In genomic region chr11:8732276-8732675, GRCh38 we compare ENCODE assay signal across 8 cellular contexts. TPM values are rescaled to one million over a fixed set of nuclear protein-coding genes. Genes with fewer than 3 reads are reported as not detected.
DNase-seq lines count a peak whose midpoint lies in the region; ATAC-seq, FAIRE-seq and TF ChIP-seq lines count a peak whose summit lies in the region.

No MANE protein-coding gene starts in this region.

- H3K4me3 Mint-ChIP-seq in activated naive CD4-positive, alpha-beta T cell treated with anti-CD3 and anti-CD28 coated beads, Interleukin-2, amount 10 ng/mL, durations not matched to agents 7 days and 5 days: no peak overlapping the region

- SMC1A ChIA-PET in GM12878 (lab: Charles Lee; ENCODE audit: uncharacterized antibody, unreplicated experiment): interaction anchor here (0.6 to 1.1 kb wide), 8 partner anchors 25 to 229 kb away, joined by 3 to 6 read pairs (median 3); partner anchors contain the start of genes RPL27A and TRIM66

- H3K9me3 ChIP-seq in GM12878 (replicated peaks; ENCODE audit: control insufficient read depth, insufficient read depth, low read length) (no peaks in the 10 kb centered on the region), sigmoid colon (no peaks in the 10 kb centered on the region)

- H3K4me1 Mint-ChIP-seq in activated naive CD4-positive, alpha-beta T cell treated with anti-CD3 and anti-CD28 coated beads, Interleukin-2, amount 10 ng/mL, durations not matched to agents 7 days and 5 days: no peaks in the 10 kb centered on the region

- CTCF ChIA-PET in GM12878 (lab: Yijun Ruan, JAX): interaction anchor here (1.0 to 2.4 kb wide), 3 partner anchors 12 to 101 kb away, joined by 3 to 6 read pairs (median 4); no protein-coding TSS in a partner anchor
- CTCF ChIA-PET in activated naive CD4-positive, alpha-beta T cell treated with anti-CD3 and anti-CD28 coated beads, Interleukin-2, amount 10 ng/mL, durations not matched to agents 7 days and 5 days (lab: Charles Lee): no interaction called here

- no peaks in the 10 kb centered on the region for H3K9me3 Mint-ChIP-seq in activated naive CD4-positive, alpha-beta T cell treated with anti-CD3 and anti-CD28 coated beads, Interleukin-2, amount 50 U/mL, for 72 hours
- H3K9me3 Mint-ChIP-seq in activated naive CD4-positive, alpha-beta T cell treated with anti-CD3 and anti-CD28 coated beads, Interleukin-2, amount 10 ng/mL, durations not matched to agents 7 days and 5 days: no peaks in the 10 kb centered on the region

- H2AFZ ChIP-seq in GM12878 (ENCODE audit: control insufficient read depth, low read depth, low read length): peak overlapping the region; percentile 35

- H3K79me2 ChIP-seq in GM12878 (ENCODE audit: control insufficient read depth, insufficient read depth, low read length): no peaks in the 10 kb centered on the region

- DNase-seq in GM12878 (ENCODE audit: low read depth, low spot score) (peak; percentile 48), sigmoid colon (no peak), lower leg skin (ENCODE audit: low spot score in 2 of 2) (no peak), NCI-H2227 (lab: John Stamatoyannopoulos, UW; ENCODE audit: unreplicated experiment) (no peak)
- no peak for DNase-seq in activated naive CD4-positive, alpha-beta T cell treated with anti-CD3 and anti-CD28 coated beads, Interleukin-2, amount 50 U/mL, for 72 hours (ENCODE audit: low spot score in 2 of 2)
- DNase-seq in activated naive CD4-positive, alpha-beta T cell treated with anti-CD3 and anti-CD28 coated beads, Interleukin-2, amount 10 ng/mL, durations not matched to agents 7 days and 5 days: no peak

- intact Hi-C loops in GM12878 (cut with micrococcal nuclease; ENCODE audit: unreplicated experiment) (no loop called here), sigmoid colon (cut with DNase I) (no loop called here), lower leg skin (cut with DNase I; ENCODE audit: low total_unique reads) (no loop called here)

- RAD21 ChIA-PET in GM12878 (lab: Charles Lee; ENCODE audit: unreplicated experiment): interaction anchor here (1.5 to 2.5 kb wide), 3 partner anchors 15 to 77 kb away, joined by 4 to 11 read pairs (median 7); no protein-coding TSS in a partner anchor

- H3K9ac ChIP-seq in GM12878 (ENCODE audit: control insufficient read depth, insufficient read depth, low read length): no peak overlapping the region

- no peak for TF ChIP-seq RAD21 in GM12878 (IDR thresholded peaks at IDR 0.05; ENCODE audit: insufficient read depth, low read depth, low read length)

- FAIRE-seq in GM12878 (lab: Jason Lieb, UNC): peak; percentile 61

- H4K20me1 ChIP-seq in GM12878 (ENCODE audit: control insufficient read depth, insufficient read depth): no peaks in the 10 kb centered on the region

- in situ Hi-C loops in GM12878 (cut with MboI): no loop called here

- H3K4me1 ChIP-seq in GM12878 (ENCODE audit: control insufficient read depth, insufficient read depth, low read length) (peaks cover 15% of the 10 kb centered on the region), sigmoid colon (peaks cover 0 to 76% (median 73%) of the 10 kb centered on the region in 4 donors)

- H3K27me3 ChIP-seq in GM12878 (replicated peaks in 1 of 2; ENCODE audit: control insufficient read depth in 2 of 2, insufficient read depth in 2 of 2, low read length in 1 of 2) (no peaks in the 10 kb centered on the region; a peak in 1 of 4 replicates), sigmoid colon (no peaks in the 10 kb centered on the region)

- H3K27me3 Mint-ChIP-seq in activated naive CD4-positive, alpha-beta T cell treated with anti-CD3 and anti-CD28 coated beads, Interleukin-2, amount 10 ng/mL, durations not matched to agents 7 days and 5 days: peaks cover 5% of the 10 kb centered on the region

- H3K36me3 ChIP-seq in GM12878 (ENCODE audit: control insufficient read depth in 2 of 2, insufficient read depth in 2 of 2, low read length in 1 of 2) (no peaks in the 10 kb centered on the region), sigmoid colon (peaks cover 0 to 23% (median 0%) of the 10 kb centered on the region in 4 donors)

- WGBS in GM12878 (ENCODE audit: insufficient coverage, insufficient replicate concordance, low lambda C conversion rate, missing lambda C conversion rate): 2% methylated on average over 3 of the region's 3 CpGs
- 56 to 74% methylated on average over 3 of the region's 3 CpGs for WGBS in sigmoid colon, 2 donors
- WGBS in lower leg skin, 2 donors: 37 to 60% methylated on average over 3 of the region's 3 CpGs

- TF ChIP-seq CTCF in GM12878 (IDR thresholded peaks at IDR 0.05 in 2 of 3, conservative IDR thresholded peaks at IDR 0.05 in 1 of 3; ENCODE audit: control insufficient read depth in 2 of 3, extremely low read depth in 1 of 3, insufficient read depth in 1 of 3, low read depth in 3 of 3, low read length in 3 of 3): no peak
- TF ChIP-seq CTCF in sigmoid colon (IDR thresholded peaks at IDR 0.05): no peak
- TF ChIP-seq CTCF in lower leg skin (IDR thresholded peaks at IDR 0.05): no peak

- no peak overlapping the region for H3K4me3 ChIP-seq in GM12878
- no peak overlapping the region for H3K4me3 ChIP-seq in sigmoid colon
- H3K4me3 ChIP-seq in lower leg skin (ENCODE audit: low read depth, poor library complexity, severe bottlenecking): no peak overlapping the region

- POLR2A ChIA-PET in GM12878 (lab: Charles Lee): interaction anchor here (1.5 kb wide), 1 partner anchor 44 kb away, joined by 6 read pairs; no protein-coding TSS in a partner anchor

- H3K27ac ChIP-seq in GM12878 (ENCODE audit: control insufficient read depth, insufficient read depth) (peak overlapping the region; percentile 13; the same call in 1 of the 2 replicates), sigmoid colon (peak overlapping the region; percentile 90 to 98 (median 96))

- H3K27ac Mint-ChIP-seq in activated naive CD4-positive, alpha-beta T cell treated with anti-CD3 and anti-CD28 coated beads, Interleukin-2, amount 50 U/mL, for 72 hours: peak overlapping the region in 1 of 2 donors; percentile 53
- no peak overlapping the region for H3K27ac Mint-ChIP-seq in activated naive CD4-positive, alpha-beta T cell treated with anti-CD3 and anti-CD28 coated beads, Interleukin-2, amount 10 ng/mL, durations not matched to agents 7 days and 5 days

- no TSS peak for BruUV-seq in GM12878 (replicated peaks; lab: Mats Ljungman, UMichigan)

- no peaks in the 10 kb centered on the region for H3K36me3 Mint-ChIP-seq in activated naive CD4-positive, alpha-beta T cell treated with anti-CD3 and anti-CD28 coated beads, Interleukin-2, amount 50 U/mL, for 72 hours
- H3K36me3 Mint-ChIP-seq in activated naive CD4-positive, alpha-beta T cell treated with anti-CD3 and anti-CD28 coated beads, Interleukin-2, amount 10 ng/mL, durations not matched to agents 7 days and 5 days: no peaks in the 10 kb centered on the region

- H3K4me2 ChIP-seq in GM12878 (ENCODE audit: control insufficient read depth, insufficient read depth): peak overlapping the region; percentile 17; the same call in 1 of the 2 replicates

- TF ChIP-seq POLR2A in GM12878 (IDR thresholded peaks at IDR 0.05; ENCODE audit: low read depth, low read length): no peak
- TF ChIP-seq POLR2A in sigmoid colon (IDR thresholded peaks at IDR 0.05): no peak
- no peak for TF ChIP-seq POLR2A in lower leg skin (IDR thresholded peaks at IDR 0.05)

- ATAC-seq in GM18873 (IDR thresholded peaks at IDR 0.05; ENCODE audit: low FRiP score, unreplicated experiment): peak; percentile 69
- peak; percentile 82 for ATAC-seq in HG03095 (IDR thresholded peaks at IDR 0.05; ENCODE audit: unreplicated experiment)
- peak; percentile 98 for ATAC-seq in GM12878
- ATAC-seq in activated naive CD4-positive, alpha-beta T cell treated with anti-CD3 and anti-CD28 coated beads, Interleukin-2, amount 50 U/mL, for 72 hours: no peak

- no peak for TF ChIP-seq EP300 in GM12878 (IDR thresholded peaks at IDR 0.05; ENCODE audit: borderline replicate concordance in 1 of 2, control insufficient read depth in 1 of 2, low read depth in 2 of 2, low read length in 2 of 2)
- TF ChIP-seq EP300 in sigmoid colon (IDR thresholded peaks at IDR 0.05): no peak

RNA-seq across cellular contexts. Expression of gene RPL27A, which starts 49.7 kb away (rescaled TPM):
- total RNA-seq in GM12878 (2013; cell fraction: nucleolus; rRNA removed): 380 and 397 TPM in 2 replicates
- total RNA-seq in GM12878 (2014; rRNA removed) (1,902 and 2,006 TPM in 2 replicates), GM12878 (2014; rRNA removed; fragmentation: Illumina TruSeq; extraction: Trizol) (2,938 and 2,966 TPM in 2 replicates), GM12878 (2021) (1,300 and 1,372 TPM in 2 replicates), sigmoid colon (1,000 to 10,000 TPM; 1,472 to 2,262 (median 1,872) TPM), lower leg skin (1,000 to 10,000 TPM in 3 of 4 donors, 100 to 1,000 TPM in 1; 913 to 2,100 (median 1,383) TPM)
- 99,782 TPM for polyA plus RNA-seq in GM12878 (2011; ENCODE audit: low read depth)
- polyA plus RNA-seq in GM12878 (2011; rRNA removed) (1,334 and 1,354 TPM in 2 replicates), GM12878 (2014; fragmentation: Illumina TruSeq; extraction: Trizol) (2,568 and 4,776 TPM in 2 replicates), GM12878 (2014; fragmentation: Nextera tagmentation; extraction: Ambion mirVana) (1,000 to 10,000 TPM in 1 of 2 experiments, 100 to 1,000 TPM in 1; 978 to 2,052 TPM), GM12878 (2014; rRNA removed) (3,433 and 3,548 TPM in 2 replicates), GM12878 (2016; fragmentation: Nextera tagmentation; extraction: Ambion mirVana) (1,000 to 10,000 TPM; 1,900 to 1,912 TPM), sigmoid colon (1,000 to 10,000 TPM; 3,631 to 4,200 (median 4,078) TPM)
- polyA plus RNA-seq in GM12878 (2011; cell fraction: cytosol; rRNA removed): 1,227 and 1,765 TPM in 2 replicates
- polyA plus RNA-seq in GM12878 (2011; cell fraction: nucleus; rRNA removed): 371 and 419 TPM in 2 replicates
- 2,495 and 3,740 TPM in 2 replicates for polyA plus RNA-seq in GM12878 (2012)
- polyA minus RNA-seq in GM12878 (2011; rRNA and poly(A)+ RNA removed): 619 and 701 TPM in 2 replicates
- polyA minus RNA-seq in GM12878 (2011; cell fraction: cytosol; rRNA and poly(A)+ RNA removed): 306 and 309 TPM in 2 replicates
- polyA minus RNA-seq in GM12878 (2011; cell fraction: nucleus; rRNA and poly(A)+ RNA removed): 252 and 339 TPM in 2 replicates
- 1,000 to 10,000 TPM; 1,341 to 1,591 TPM for total RNA-seq in activated naive CD4-positive, alpha-beta T cell treated with anti-CD3 and anti-CD28 coated beads, Interleukin-2, amount 50 U/mL, for 72 hours

RNA-seq across cellular contexts. Expression of gene TRIM66, which starts 49.8 kb away (rescaled TPM):
- 127 and 135 TPM in 2 replicates for total RNA-seq in GM12878 (2013; cell fraction: nucleolus; rRNA removed)
- total RNA-seq in GM12878 (2014; rRNA removed): 7.1 and 7.4 TPM in 2 replicates
- total RNA-seq in GM12878 (2014; rRNA removed; fragmentation: Illumina TruSeq; extraction: Trizol): 7.8 and 8.4 TPM in 2 replicates
- total RNA-seq in GM12878 (2021): 11.8 and 13.0 TPM in 2 replicates
- polyA plus RNA-seq in GM12878 (2011; ENCODE audit: low read depth): 6.9 TPM
- polyA plus RNA-seq in GM12878 (2011; rRNA removed): 14.0 and 18.2 TPM in 2 replicates
- polyA plus RNA-seq in GM12878 (2011; cell fraction: cytosol; rRNA removed): 7.1 and 9.6 TPM in 2 replicates
- polyA plus RNA-seq in GM12878 (2011; cell fraction: nucleus; rRNA removed): 62.8 and 75.2 TPM in 2 replicates
- polyA plus RNA-seq in GM12878 (2012): 9.5 and 11.0 TPM in 2 replicates
- 14.5 and 19.0 TPM in 2 replicates for polyA plus RNA-seq in GM12878 (2014; fragmentation: Illumina TruSeq; extraction: Trizol)
- 1 to 10 TPM; 1.7 to 2.4 TPM for polyA plus RNA-seq in GM12878 (2014; fragmentation: Nextera tagmentation; extraction: Ambion mirVana)
- polyA plus RNA-seq in GM12878 (2014; rRNA removed): 12.7 and 14.0 TPM in 2 replicates
- polyA plus RNA-seq in GM12878 (2016; fragmentation: Nextera tagmentation; extraction: Ambion mirVana): 1 to 10 TPM; 2.8 to 3.9 TPM
- polyA minus RNA-seq in GM12878 (2011; rRNA and poly(A)+ RNA removed): 23.8 and 39.4 TPM in 2 replicates
- 2.7 TPM in 2 replicates for polyA minus RNA-seq in GM12878 (2011; cell fraction: cytosol; rRNA and poly(A)+ RNA removed)
- 37.7 and 45.6 TPM in 2 replicates for polyA minus RNA-seq in GM12878 (2011; cell fraction: nucleus; rRNA and poly(A)+ RNA removed)
- total RNA-seq in sigmoid colon: 10 to 100 TPM in 2 of 4 donors, 1 to 10 TPM in 2; 1.8 to 24.4 (median 10.2) TPM
- polyA plus RNA-seq in sigmoid colon: 1 to 10 TPM in 2 of 3 donors, under 1 TPM in 1; 0.60 to 4.9 (median 2.3) TPM
- 10 to 100 TPM in 1 of 4 donors, 1 to 10 TPM in 3; 3.3 to 13.0 (median 6.2) TPM for total RNA-seq in lower leg skin
- 10 to 100 TPM; 16.2 to 25.3 TPM for total RNA-seq in activated naive CD4-positive, alpha-beta T cell treated with anti-CD3 and anti-CD28 coated beads, Interleukin-2, amount 50 U/mL, for 72 hours

Comparison
In these comparisons a context has a peak if more than half of its experiments do, and no peak if none do; other contexts are left out.
1. ATAC-seq: peak in GM18873 (single experiment), HG03095 (single experiment) and GM12878 (single experiment); none in activated naive CD4-positive, alpha-beta T cell treated with anti-CD3 and anti-CD28 coated beads, Interleukin-2, amount 50 U/mL, for 72 hours (0 of 2).